21 cellular contexts compared by ENCODE assay signal in the genomic region with DNA sequence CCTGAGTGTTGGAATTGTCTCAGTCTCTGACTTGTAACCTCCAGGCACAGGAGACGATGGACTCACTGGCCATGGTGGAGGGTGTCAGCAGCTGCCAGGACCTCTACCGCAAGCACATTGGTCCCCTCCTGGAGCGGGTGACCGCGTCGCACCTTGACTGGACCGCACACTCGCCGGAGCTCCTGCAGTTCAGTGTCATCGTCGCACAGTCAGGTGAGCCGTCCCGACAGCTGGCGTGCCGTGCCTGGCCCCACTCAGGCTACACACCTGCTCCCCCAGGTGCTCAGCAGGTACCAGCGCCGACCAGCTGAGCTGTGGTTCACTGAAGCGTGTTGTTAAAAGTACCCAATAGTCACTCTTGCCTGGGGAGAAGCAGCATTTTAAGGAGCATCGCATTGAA.
DNase-seq lines count a peak whose midpoint lies in the region; ATAC-seq and FAIRE-seq lines count a peak whose summit lies in the region.
"Had no signal": no experiment of that assay in that cellular context is flagged by ENCODE, and none has a peak within 500 bp of the region (broad histone marks: within the 10 kb centered on the region; RNA-seq: fewer than 3 reads in every experiment).

No MANE protein-coding gene starts in this region.

- no peaks in the 10 kb centered on the region for H3K4me1 Mint-ChIP-seq in stimulated activated naive CD8-positive, alpha-beta T cell treated with anti-CD3 and anti-CD28 coated beads, Interleukin-15, amount 100 ng/mL, for 72 hours
- peaks cover 5% of the 10 kb centered on the region for H3K4me1 Mint-ChIP-seq in stimulated activated effector memory CD8-positive, alpha-beta T cell treated with anti-CD3 and anti-CD28 coated beads, Interleukin-12 subunit alpha, Interleukin-12 subunit beta, amount 100 ng/mL, for 72 hours
- H3K4me1 Mint-ChIP-seq: B cell, CD14-positive monocyte, GM23338 had no signal

- H3K36me3 Mint-ChIP-seq in stimulated activated effector memory CD8-positive, alpha-beta T cell treated with anti-CD3 and anti-CD28 coated beads, Interleukin-12 subunit alpha, Interleukin-12 subunit beta, amount 100 ng/mL, for 72 hours: peaks cover 50% of the 10 kb centered on the region

- no peak overlapping the region for H3K4me3 Mint-ChIP-seq in stimulated activated naive CD8-positive, alpha-beta T cell treated with anti-CD3 and anti-CD28 coated beads, Interleukin-15, amount 100 ng/mL, for 72 hours
- no peak overlapping the region for H3K4me3 Mint-ChIP-seq in stimulated activated effector memory CD8-positive, alpha-beta T cell treated with anti-CD3 and anti-CD28 coated beads, Interleukin-12 subunit alpha, Interleukin-12 subunit beta, amount 100 ng/mL, for 72 hours
- H3K4me3 Mint-ChIP-seq: B cell; CD14-positive monocyte; GM23338; T-helper 1 cell treated with Interleukin-12 subunit alpha and Interleukin-12 subunit beta and Interleukin-4 antibody, amounts not matched to agents 30 μg/mL and 1 μg/mL, for 36 hours had no signal

- peak; percentile 17 for ATAC-seq in stimulated activated naive CD8-positive, alpha-beta T cell treated with anti-CD3 and anti-CD28 coated beads, Interleukin-15, Interleukin-2, amounts not matched to agents 100 U/mL and 50 U/mL, for 24 hours
- ATAC-seq in stimulated activated naive CD8-positive, alpha-beta T cell treated with anti-CD3 and anti-CD28 coated beads, Interleukin-15, amount 100 ng/mL, for 72 hours: no peak
- ATAC-seq in HG02852 (IDR thresholded peaks at IDR 0.05; ENCODE audit: unreplicated experiment): no peak
- ATAC-seq in stimulated activated effector memory CD8-positive, alpha-beta T cell treated with anti-CD3 and anti-CD28 coated beads, Interleukin-12 subunit alpha, Interleukin-12 subunit beta, amount 100 ng/mL, for 72 hours: no peak
- ATAC-seq: A549, GM23338 had no signal

- no peak for DNase-seq in stimulated activated naive CD8-positive, alpha-beta T cell treated with anti-CD3 and anti-CD28 coated beads, Interleukin-15, Interleukin-2, amounts not matched to agents 100 U/mL and 50 U/mL, for 24 hours
- no peak for DNase-seq in stimulated activated naive CD8-positive, alpha-beta T cell treated with anti-CD3 and anti-CD28 coated beads, Interleukin-15, amount 100 ng/mL, for 72 hours
- DNase-seq in NCI-H2107 (lab: John Stamatoyannopoulos, UW): peak; percentile 91
- DNase-seq in NCI-H345 treated with DMSO at 0.1 percent for 48 hours (lab: John Stamatoyannopoulos, UW; ENCODE audit: unreplicated experiment): peak; percentile 87
- no peak for DNase-seq in GM19239 (ENCODE audit: insufficient read length, low spot score)
- DNase-seq in stimulated activated CD4-positive, alpha-beta T cell treated with anti-CD3 and anti-CD28 coated beads, Interleukin-2, amount 100 ng/mL, for 48 hours: no peak
- DNase-seq in stimulated activated effector memory CD8-positive, alpha-beta T cell treated with anti-CD3 and anti-CD28 coated beads, Interleukin-12 subunit alpha, Interleukin-12 subunit beta, amount 100 ng/mL, for 72 hours (ENCODE audit: low spot score in 2 of 2): no peak
- DNase-seq: DND-41, NCI-H1436, NCI-H2029, NCI-H524 treated with DMSO at 0.1 percent for 48 hours, SHP77 had no signal

- H3K27ac Mint-ChIP-seq in stimulated activated naive CD8-positive, alpha-beta T cell treated with anti-CD3 and anti-CD28 coated beads, Interleukin-15, amount 100 ng/mL, for 72 hours: no peak overlapping the region
- no peak overlapping the region for H3K27ac Mint-ChIP-seq in stimulated activated effector memory CD8-positive, alpha-beta T cell treated with anti-CD3 and anti-CD28 coated beads, Interleukin-12 subunit alpha, Interleukin-12 subunit beta, amount 100 ng/mL, for 72 hours
- H3K27ac Mint-ChIP-seq: B cell; GM23338; T-helper 1 cell treated with Interleukin-12 subunit alpha and Interleukin-12 subunit beta and Interleukin-4 antibody, amounts not matched to agents 30 μg/mL and 1 μg/mL, for 36 hours had no signal

- H3K9me3 Mint-ChIP-seq in stimulated activated naive CD8-positive, alpha-beta T cell treated with anti-CD3 and anti-CD28 coated beads, Interleukin-15, amount 100 ng/mL, for 72 hours: no peaks in the 10 kb centered on the region
- no peaks in the 10 kb centered on the region for H3K9me3 Mint-ChIP-seq in stimulated activated effector memory CD8-positive, alpha-beta T cell treated with anti-CD3 and anti-CD28 coated beads, Interleukin-12 subunit alpha, Interleukin-12 subunit beta, amount 100 ng/mL, for 72 hours
- H3K9me3 Mint-ChIP-seq: GM23338; T-helper 1 cell treated with Interleukin-12 subunit alpha and Interleukin-12 subunit beta and Interleukin-4 antibody, amounts not matched to agents 30 μg/mL and 1 μg/mL, for 36 hours had no signal

- no peak for FAIRE-seq in GM19239 (lab: Jason Lieb, UNC)
- FAIRE-seq: A549, D721Med, GM12891, HTR-8/SVneo had no signal

- H3K27me3 Mint-ChIP-seq in stimulated activated naive CD8-positive, alpha-beta T cell treated with anti-CD3 and anti-CD28 coated beads, Interleukin-15, amount 100 ng/mL, for 72 hours: no peaks in the 10 kb centered on the region
- H3K27me3 Mint-ChIP-seq: B cell had no signal

Comparison
In these comparisons a context has a peak if more than half of its experiments do, and no peak if none do; other contexts are left out.
1. DNase-seq: peak in NCI-H2107 (single experiment) and NCI-H345 treated with DMSO at 0.1 percent for 48 hours (single experiment); none in stimulated activated naive CD8-positive, alpha-beta T cell treated with anti-CD3 and anti-CD28 coated beads, Interleukin-15, Interleukin-2, amounts not matched to agents 100 U/mL and 50 U/mL, for 24 hours (single experiment), stimulated activated naive CD8-positive, alpha-beta T cell treated with anti-CD3 and anti-CD28 coated beads, Interleukin-15, amount 100 ng/mL, for 72 hours (0 of 2), GM19239 (single experiment), stimulated activated CD4-positive, alpha-beta T cell treated with anti-CD3 and anti-CD28 coated beads, Interleukin-2, amount 100 ng/mL, for 48 hours (0 of 2) and stimulated activated effector memory CD8-positive, alpha-beta T cell treated with anti-CD3 and anti-CD28 coated beads, Interleukin-12 subunit alpha, Interleukin-12 subunit beta, amount 100 ng/mL, for 72 hours (0 of 2).